ENCODE assay signal across 1 cellular context in genomic region chr2:192151848-192152247, GRCh38.
TF ChIP-seq lines count a peak whose summit lies in the region.

No MANE protein-coding gene starts in this region.

TF ChIP-seq in GM12878, 131 proteins besides CTCF, POLR2A, EP300 and RAD21:
- TF ChIP-seq ZBTB40 (IDR thresholded peaks at IDR 0.05; ENCODE audit: borderline replicate concordance) (no peak), SUPT20H (IDR thresholded peaks at IDR 0.05; ENCODE audit: borderline replicate concordance, control insufficient read depth, low read depth, low read length) (no peak), RFX5 (IDR thresholded peaks at IDR 0.05; ENCODE audit: low read depth, low read length) (no peak), RUNX3 (IDR thresholded peaks at IDR 0.05; ENCODE audit: low read length) (peak; percentile 22; the same call in 1 of the 2 replicates), RELA (IDR thresholded peaks at IDR 0.05; ENCODE audit: borderline replicate concordance, partially characterized antibody) (no peak), HCFC1 (IDR thresholded peaks at IDR 0.05; ENCODE audit: low read length) (no peak), GABPA (IDR thresholded peaks at IDR 0.05; ENCODE audit: low read depth) (no peak), CHD2 (IDR thresholded peaks at IDR 0.05; ENCODE audit: borderline replicate concordance, low read depth, low read length) (no peak), HDAC6 (IDR thresholded peaks at IDR 0.05; ENCODE audit: unreplicated experiment) (no peak), ZBTB4 (CRISPR knock-in tag; IDR thresholded peaks at IDR 0.05) (no peak), CREM (IDR thresholded peaks at IDR 0.05; ENCODE audit: low read depth) (no peak), SPI1 (IDR thresholded peaks at IDR 0.05; ENCODE audit: borderline replicate concordance, insufficient read depth, low read depth, low read length) (peak; percentile 9; the same call in 1 of the 2 replicates), NR2C2 (IDR thresholded peaks at IDR 0.05; ENCODE audit: borderline replicate concordance, control insufficient read depth, insufficient read length, low read depth) (no peak), E2F8 (IDR thresholded peaks at IDR 0.05; ENCODE audit: low read depth, partially characterized antibody) (no peak), ZZZ3 (IDR thresholded peaks at IDR 0.05; ENCODE audit: control insufficient read depth, insufficient read length, low read depth) (no peak), POLR2AphosphoS5 (IDR thresholded peaks at IDR 0.05; ENCODE audit: low read length) (no peak), KAT2A (conservative IDR thresholded peaks at IDR 0.05; ENCODE audit: control insufficient read depth, low read depth, low read length) (no peak), FOS (IDR thresholded peaks at IDR 0.05; ENCODE audit: borderline replicate concordance, extremely low read depth, insufficient read length) (no peak), RCOR1 (conservative IDR thresholded peaks at IDR 0.05; ENCODE audit: low read depth, low read length) (no peak), RB1 (IDR thresholded peaks at IDR 0.05; ENCODE audit: borderline replicate concordance) (no peak), IKZF2 (IDR thresholded peaks at IDR 0.05) (peak in 1 of 2 experiments; percentile 37; a peak in 1 of 4 replicates), IKZF1 (conservative IDR thresholded peaks at IDR 0.05) (0 out of 2 replicates have a peak, but pooled peaks have one; percentile 25), CBX5 (IDR thresholded peaks at IDR 0.05; ENCODE audit: low read depth) (no peak), NFIC (IDR thresholded peaks at IDR 0.05; ENCODE audit: low read depth, low read length) (no peak), ELK1 (IDR thresholded peaks at IDR 0.05; ENCODE audit: low read depth, low read length) (no peak), NFYA (IDR thresholded peaks at IDR 0.05; ENCODE audit: borderline replicate concordance, low read depth, low read length) (no peak), FOXK2 (IDR thresholded peaks at IDR 0.05) (no peak), KDM1A (IDR thresholded peaks at IDR 0.05; ENCODE audit: borderline replicate concordance) (no peak), ZNF217 (IDR thresholded peaks at IDR 0.05) (no peak), PKNOX1 (IDR thresholded peaks at IDR 0.05) (no peak), NR2F1 (conservative IDR thresholded peaks at IDR 0.05) (peak; percentile 28; the same call in 1 of the 2 replicates)
